1 cellular context compared by ENCODE assay signal in the genomic region with DNA sequence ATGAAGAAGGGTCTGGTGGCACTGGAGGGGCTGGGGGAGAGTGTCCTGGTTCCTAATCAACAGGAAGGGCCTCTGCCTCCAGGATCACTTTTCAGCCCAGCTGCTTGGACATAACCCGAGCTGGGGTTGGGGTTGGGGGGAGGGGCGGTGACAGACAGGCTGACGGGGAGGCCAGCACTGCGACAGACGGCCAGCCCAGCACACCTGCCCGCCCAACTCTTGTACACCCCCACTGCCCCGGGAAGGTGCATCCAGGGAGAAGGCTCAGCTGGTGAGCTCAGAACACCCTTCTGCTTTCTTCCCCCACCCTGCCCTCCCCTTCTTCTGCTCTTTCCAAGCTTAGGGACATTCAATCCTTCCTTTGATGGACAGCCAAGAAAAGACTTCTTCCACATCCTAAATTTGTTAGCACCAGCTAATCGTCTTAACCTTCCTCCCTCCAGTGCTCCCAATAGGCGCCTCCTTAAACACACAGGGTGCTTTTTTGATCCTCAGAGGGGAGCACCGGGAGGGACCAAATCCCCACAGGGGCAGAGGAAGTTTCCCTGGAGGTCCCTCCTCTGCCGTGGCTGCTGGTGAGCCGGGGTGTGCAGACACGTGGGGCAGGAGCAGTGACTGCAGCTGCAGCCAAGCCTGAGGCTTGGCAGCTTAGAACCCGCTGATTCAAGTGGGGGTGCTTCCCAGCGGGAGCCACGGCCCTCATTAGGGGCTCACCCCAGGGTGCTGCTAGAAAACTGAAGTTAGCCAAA.
TF ChIP-seq lines count a peak whose summit lies in the region.

No MANE protein-coding gene starts in this region.

TF ChIP-seq in A549, 52 proteins besides CTCF, POLR2A, EP300 and RAD21 (continued from another document):
- TF ChIP-seq, protein P1, sequence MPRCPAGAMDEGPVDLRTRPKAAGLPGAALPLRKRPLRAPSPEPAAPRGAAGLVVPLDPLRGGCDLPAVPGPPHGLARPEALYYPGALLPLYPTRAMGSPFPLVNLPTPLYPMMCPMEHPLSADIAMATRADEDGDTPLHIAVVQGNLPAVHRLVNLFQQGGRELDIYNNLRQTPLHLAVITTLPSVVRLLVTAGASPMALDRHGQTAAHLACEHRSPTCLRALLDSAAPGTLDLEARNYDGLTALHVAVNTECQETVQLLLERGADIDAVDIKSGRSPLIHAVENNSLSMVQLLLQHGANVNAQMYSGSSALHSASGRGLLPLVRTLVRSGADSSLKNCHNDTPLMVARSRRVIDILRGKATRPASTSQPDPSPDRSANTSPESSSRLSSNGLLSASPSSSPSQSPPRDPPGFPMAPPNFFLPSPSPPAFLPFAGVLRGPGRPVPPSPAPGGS (IDR thresholded peaks at IDR 0.05) = no peak
- TF ChIP-seq PHF8 (IDR thresholded peaks at IDR 0.05; ENCODE audit: borderline replicate concordance, low read depth) (no peak), EHF (CRISPR knock-in tag; IDR thresholded peaks at IDR 0.05) (no peak)
